Comparison of ENCODE assay signal across 35 cellular contexts in the genomic region with DNA sequence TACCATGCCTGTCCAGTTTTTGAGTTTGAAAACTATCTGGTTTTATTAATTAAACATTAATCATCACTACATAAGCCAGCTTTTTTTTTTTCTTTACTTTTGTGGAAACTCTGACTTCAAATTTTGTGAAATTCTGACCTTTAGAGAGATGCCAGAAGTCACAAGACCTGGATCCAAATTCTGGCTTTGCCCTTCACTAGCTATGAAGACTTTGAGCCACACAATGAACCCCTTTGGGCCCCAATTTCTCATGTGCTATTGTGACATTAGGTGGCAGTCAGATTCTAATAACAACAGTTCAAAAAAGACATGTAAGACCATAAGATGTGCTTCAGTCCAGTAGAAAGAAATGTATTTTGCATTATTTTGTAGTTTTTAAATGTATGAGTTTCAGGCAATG.
DNase-seq lines count a peak whose midpoint lies in the region; ATAC-seq, FAIRE-seq and TF ChIP-seq lines count a peak whose summit lies in the region.
"Had no signal": no experiment of that assay in that cellular context is flagged by ENCODE, and none has a peak within 500 bp of the region (broad histone marks: within the 10 kb centered on the region; RNA-seq: fewer than 3 reads in every experiment).

No MANE protein-coding gene starts in this region.

- intact Hi-C loops in HepG2 (cut with micrococcal nuclease; ENCODE audit: unreplicated experiment) = no loop called here
- intact Hi-C loops in GM12878 (cut with micrococcal nuclease; ENCODE audit: unreplicated experiment) = no loop called here

- RAD21 ChIA-PET in GM12878 (lab: Charles Lee; ENCODE audit: unreplicated experiment) = interaction anchor here (1.1 kb wide), 1 partner anchor 47 kb away, joined by 3 read pairs; no protein-coding TSS in a partner anchor

- DNase-seq in HepG2 (ENCODE audit: low spot score) (no peak), GM12878 (ENCODE audit: low read depth, low spot score) (no peak), fibroblast of gingiva (ENCODE audit: low read depth) (peak; percentile 31), left lobe of liver (ENCODE audit: low spot score) (no peak), HTR-8/SVneo (ENCODE audit: insufficient read length, low spot score) (no peak), NCI-H128 (lab: John Stamatoyannopoulos, UW; ENCODE audit: unreplicated experiment) (no peak)
- DNase-seq: 8988T; ACHN; AML-193; BE2C; C1 segment of cervical spinal cord; Caco-2; Calu3; CD4-positive, alpha-beta memory T cell; CD4-positive, alpha-beta T cell; CD4-positive, CD25-positive, alpha-beta regulatory T cell; CD8-positive, alpha-beta memory T cell; CD8-positive, alpha-beta T cell; COR-L47; DMS 273 treated with DMSO at 0.1 percent for 48 hours; DMS153; DMS53; DMS79; DMS79 treated with DMSO at 0.1 percent for 48 hours; DND-41; EL had no signal

- H4K20me1 ChIP-seq in HepG2 (ENCODE audit: insufficient read depth, low read length) (no peaks in the 10 kb centered on the region), GM12878 (ENCODE audit: control insufficient read depth, insufficient read depth) (no peaks in the 10 kb centered on the region)

- POLR2A ChIA-PET in HepG2 (lab: Yijun Ruan, JAX) (no interaction called here), GM12878 (lab: Charles Lee) (no interaction called here)

- H3K27me3 ChIP-seq in liver (ENCODE audit: control insufficient read depth in 4 of 4, insufficient read depth in 4 of 4, low read length in 3 of 4) = no peaks in the 10 kb centered on the region
- no peaks in the 10 kb centered on the region for H3K27me3 ChIP-seq in HepG2 (ENCODE audit: control insufficient read depth in 1 of 2, insufficient read depth in 2 of 2, low read length in 2 of 2)
- H3K27me3 ChIP-seq in GM12878 (replicated peaks in 1 of 2; ENCODE audit: control insufficient read depth in 2 of 2, insufficient read depth in 2 of 2, low read length in 1 of 2) = no peaks in the 10 kb centered on the region
- H3K27me3 ChIP-seq: BE2C; BLaER1; BLaER1 treated with 17β-estradiol and CSF1 and Interleukin-3, amounts not matched to agents 10 nM and 100 nM had no signal

- TF ChIP-seq RAD21 in liver (IDR thresholded peaks at IDR 0.05) (no peak), HepG2 (CRISPR knock-in tag; IDR thresholded peaks at IDR 0.05) (no peak), GM12878 (IDR thresholded peaks at IDR 0.05; ENCODE audit: insufficient read depth, low read depth, low read length) (no peak)

- H3K27ac ChIP-seq in liver (ENCODE audit: low read depth in 1 of 2, low read length in 2 of 2) (no peak overlapping the region), HepG2 (ENCODE audit: extremely low read length, insufficient read depth, low read length) (no peak overlapping the region), GM12878 (ENCODE audit: control insufficient read depth, insufficient read depth) (no peak overlapping the region)
- H3K27ac ChIP-seq: 22Rv1; BLaER1; BLaER1 treated with 17β-estradiol and CSF1 and Interleukin-3, amounts not matched to agents 10 nM and 100 nM; C4-2B had no signal

- no peak for ATAC-seq in HepG2
- ATAC-seq in GM12878 = no peak
- peak; percentile 51 for ATAC-seq in left lobe of liver
- no peak for ATAC-seq in HG02763 (IDR thresholded peaks at IDR 0.05; ENCODE audit: unreplicated experiment)
- ATAC-seq: A549; CD8-positive, alpha-beta T cell had no signal

- no peak for FAIRE-seq in HepG2 (lab: Jason Lieb, UNC)
- FAIRE-seq in GM12878 (lab: Jason Lieb, UNC) = peak; percentile 71
- FAIRE-seq in HTR-8/SVneo (lab: Jason Lieb, UNC) = no peak
- FAIRE-seq: A204.1, A549, D721Med had no signal

- BruUV-seq in HepG2 (replicated peaks; lab: Mats Ljungman, UMichigan) = no TSS peak
- BruUV-seq in GM12878 (replicated peaks; lab: Mats Ljungman, UMichigan) = no TSS peak

- in situ Hi-C loops in HepG2 (cut with HindIII; ENCODE audit: extremely low pct_ligation_motif_present, low pct_unique_long_range_greater_than_20kb) = no loop called here
- in situ Hi-C loops in GM12878 (cut with MboI) = no loop called here

- H3K36me3 ChIP-seq in liver (ENCODE audit: control insufficient read depth in 4 of 4, insufficient read depth in 3 of 4, low read depth in 1 of 4, low read length in 3 of 4) (peaks cover 0 to 2% (median 0%) of the 10 kb centered on the region in 4 donors), HepG2 (replicated peaks in 1 of 2; ENCODE audit: control insufficient read depth in 1 of 2, insufficient read depth in 2 of 2, low read length in 2 of 2) (no peaks in the 10 kb centered on the region), GM12878 (ENCODE audit: control insufficient read depth in 2 of 2, insufficient read depth in 2 of 2, low read length in 1 of 2) (no peaks in the 10 kb centered on the region)

- H3K4me3 ChIP-seq in liver (ENCODE audit: low read depth in 1 of 3, low read length in 3 of 3) (no peak overlapping the region), HepG2 (replicated peaks in 1 of 3; ENCODE audit: insufficient read depth in 1 of 3, low read depth in 2 of 3, low read length in 3 of 3) (no peak overlapping the region), GM12878 (no peak overlapping the region)
- H3K4me3 ChIP-seq: A549; BLaER1; BLaER1 treated with 17β-estradiol and CSF1 and Interleukin-3, amounts not matched to agents 10 nM and 100 nM had no signal

- H2AFZ ChIP-seq in HepG2 (ENCODE audit: low read length) = no peak overlapping the region
- no peak overlapping the region for H2AFZ ChIP-seq in GM12878 (ENCODE audit: control insufficient read depth, low read depth, low read length)

- H3K79me2 ChIP-seq in HepG2 (ENCODE audit: insufficient read depth, low read length) = no peaks in the 10 kb centered on the region
- H3K79me2 ChIP-seq in GM12878 (ENCODE audit: control insufficient read depth, insufficient read depth, low read length) = peaks cover 1% of the 10 kb centered on the region; the same call in 1 of the 2 replicates

- H3K4me1 ChIP-seq in liver (ENCODE audit: control insufficient read depth in 4 of 4, insufficient read depth in 4 of 4, low read length in 3 of 4) = peaks cover 0 to 6% (median 2%) of the 10 kb centered on the region in 4 donors
- no peaks in the 10 kb centered on the region for H3K4me1 ChIP-seq in HepG2 (ENCODE audit: insufficient read depth, low read length)
- H3K4me1 ChIP-seq in GM12878 (ENCODE audit: control insufficient read depth, insufficient read depth, low read length) = no peaks in the 10 kb centered on the region

- TF ChIP-seq CTCF in liver (IDR thresholded peaks at IDR 0.05; ENCODE audit: low read depth, low read length, missing input control) (no peak), HepG2 (CRISPR knock-in tag; IDR thresholded peaks at IDR 0.05) (no peak), GM12878 (IDR thresholded peaks at IDR 0.05 in 2 of 3, conservative IDR thresholded peaks at IDR 0.05 in 1 of 3; ENCODE audit: control insufficient read depth in 2 of 3, extremely low read depth in 1 of 3, insufficient read depth in 1 of 3, low read depth in 3 of 3, low read length in 3 of 3) (no peak)

- CTCF ChIA-PET in HepG2 (lab: Yijun Ruan, JAX; ENCODE audit: low intra/inter-chr PET ratio, low total read pairs) (no interaction called here), GM12878 (lab: Yijun Ruan, JAX) (interaction anchor here (0.7 to 2.2 kb wide), 3 partner anchors 12 to 214 kb away, joined by 4 to 7 read pairs (median 4); no protein-coding TSS in a partner anchor)

- no peaks in the 10 kb centered on the region for H3K9me3 ChIP-seq in liver (ENCODE audit: control insufficient read depth in 4 of 4, low read length in 3 of 4)
- no peaks in the 10 kb centered on the region for H3K9me3 ChIP-seq in HepG2 (ENCODE audit: low read length)
- no peaks in the 10 kb centered on the region for H3K9me3 ChIP-seq in GM12878 (replicated peaks; ENCODE audit: control insufficient read depth, insufficient read depth, low read length)
- H3K9me3 ChIP-seq: A549; BE2C; BLaER1; BLaER1 treated with 17β-estradiol and CSF1 and Interleukin-3, amounts not matched to agents 10 nM and 100 nM; Caco-2 had no signal

- H3K4me2 ChIP-seq in HepG2 (ENCODE audit: low read depth, low read length) = no peak overlapping the region
- H3K4me2 ChIP-seq in GM12878 (ENCODE audit: control insufficient read depth, insufficient read depth) = no peak overlapping the region
- H3K4me2 ChIP-seq: A549; BLaER1; BLaER1 treated with 17β-estradiol and CSF1 and Interleukin-3, amounts not matched to agents 10 nM and 100 nM had no signal

- H3K9ac ChIP-seq in liver (ENCODE audit: low read depth in 1 of 2, low read length in 2 of 2) (no peak overlapping the region), HepG2 (ENCODE audit: insufficient read depth, low read depth, low read length) (no peak overlapping the region), GM12878 (ENCODE audit: control insufficient read depth, insufficient read depth, low read length) (no peak overlapping the region)
- H3K9ac ChIP-seq: BLaER1; BLaER1 treated with 17β-estradiol and CSF1 and Interleukin-3, amounts not matched to agents 10 nM and 100 nM had no signal

- SMC1A ChIA-PET in GM12878 (lab: Charles Lee; ENCODE audit: uncharacterized antibody, unreplicated experiment) = interaction anchor here (0.8 to 1.4 kb wide), 2 partner anchors 11 to 13 kb away, joined by 3 to 4 read pairs; no protein-coding TSS in a partner anchor

- TF ChIP-seq EP300 in HepG2 (IDR thresholded peaks at IDR 0.05; ENCODE audit: low read depth in 2 of 2, low read length in 2 of 2) (no peak), HepG2 (CRISPR knock-in tag; IDR thresholded peaks at IDR 0.05; ENCODE audit: borderline replicate concordance) (no peak), GM12878 (IDR thresholded peaks at IDR 0.05; ENCODE audit: borderline replicate concordance in 1 of 2, control insufficient read depth in 1 of 2, low read depth in 2 of 2, low read length in 2 of 2) (no peak)

- TF ChIP-seq POLR2A in HepG2 (IDR thresholded peaks at IDR 0.05; ENCODE audit: insufficient read depth in 1 of 2, low read depth in 2 of 2, low read length in 2 of 2) (no peak), GM12878 (IDR thresholded peaks at IDR 0.05; ENCODE audit: low read depth, low read length) (no peak)

TF ChIP-seq in liver, 16 proteins besides CTCF, POLR2A, EP300 and RAD21 (continues in another document):
- TF ChIP-seq NR2F2 (IDR thresholded peaks at IDR 0.05) (no peak), SP1 (IDR thresholded peaks at IDR 0.05) (no peak), FOXA2 (IDR thresholded peaks at IDR 0.05) (no peak), TAF1 (conservative IDR thresholded peaks at IDR 0.05) (no peak), YY1 (IDR thresholded peaks at IDR 0.05) (no peak)

TF ChIP-seq in GM12878, 131 proteins besides CTCF, POLR2A, EP300 and RAD21 (continues in another document):
- TF ChIP-seq, protein P1, sequence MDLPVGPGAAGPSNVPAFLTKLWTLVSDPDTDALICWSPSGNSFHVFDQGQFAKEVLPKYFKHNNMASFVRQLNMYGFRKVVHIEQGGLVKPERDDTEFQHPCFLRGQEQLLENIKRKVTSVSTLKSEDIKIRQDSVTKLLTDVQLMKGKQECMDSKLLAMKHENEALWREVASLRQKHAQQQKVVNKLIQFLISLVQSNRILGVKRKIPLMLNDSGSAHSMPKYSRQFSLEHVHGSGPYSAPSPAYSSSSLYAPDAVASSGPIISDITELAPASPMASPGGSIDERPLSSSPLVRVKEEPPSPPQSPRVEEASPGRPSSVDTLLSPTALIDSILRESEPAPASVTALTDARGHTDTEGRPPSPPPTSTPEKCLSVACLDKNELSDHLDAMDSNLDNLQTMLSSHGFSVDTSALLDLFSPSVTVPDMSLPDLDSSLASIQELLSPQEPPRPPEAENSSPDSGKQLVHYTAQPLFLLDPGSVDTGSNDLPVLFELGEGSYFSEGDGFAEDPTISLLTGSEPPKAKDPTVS (IDR thresholded peaks at IDR 0.05; ENCODE audit: low read depth, low read length) = no peak
